ENCODE assay signal across 25 cellular contexts in the genomic region with DNA sequence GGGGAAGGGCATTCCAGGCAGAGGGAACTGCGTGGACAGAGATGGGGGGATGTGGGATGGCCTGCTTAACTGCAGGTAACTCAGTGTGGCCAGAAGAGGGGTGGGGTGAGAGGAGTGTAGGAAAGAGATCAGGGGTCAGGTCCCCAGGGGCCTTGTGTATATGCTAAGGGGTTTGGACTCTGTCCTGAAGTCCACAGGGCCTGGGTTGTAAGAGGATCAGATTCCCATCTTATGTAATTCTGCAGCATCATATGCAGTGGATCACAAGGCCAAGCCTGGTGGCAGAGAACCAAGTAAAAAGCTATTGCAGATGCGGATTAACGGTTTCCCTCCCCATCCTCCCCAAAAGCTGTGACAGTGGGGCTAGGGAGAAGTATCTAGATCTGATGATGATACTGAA.
"Had no signal": no experiment of that assay in that cellular context is flagged by ENCODE, and none has a peak within 500 bp of the region (broad histone marks: within the 10 kb centered on the region; RNA-seq: fewer than 3 reads in every experiment).

No MANE protein-coding gene starts in this region.

- H3K27ac Mint-ChIP-seq: activated naive CD8-positive, alpha-beta T cell; activated T-helper 17 cell treated with anti-CD3 and anti-CD28 coated beads, Interleukin-2, amount 50 U/mL, for 72 hours; neural progenitor cell had no signal

- H3K27me3 Mint-ChIP-seq: activated naive CD8-positive, alpha-beta T cell; activated T-helper 17 cell treated with anti-CD3 and anti-CD28 coated beads, Interleukin-2, amount 50 U/mL, for 72 hours; progenitor cell of endocrine pancreas had no signal

- ATAC-seq: activated T-helper 17 cell treated with anti-CD3 and anti-CD28 coated beads, Interleukin-2, amount 50 U/mL, for 72 hours; gastroesophageal sphincter; heart right ventricle; left colon had no signal

- H3K9me3 Mint-ChIP-seq: activated T-helper 17 cell treated with anti-CD3 and anti-CD28 coated beads, Interleukin-2, amount 50 U/mL, for 72 hours; neural progenitor cell had no signal

- H3K36me3 ChIP-seq: brain microvascular endothelial cell, neural progenitor cell, uterus had no signal

- H3K27ac ChIP-seq: adrenal gland, ascending aorta, brain microvascular endothelial cell, gastroesophageal sphincter, heart right ventricle, neural progenitor cell, suprapubic skin, tibial nerve, uterus had no signal

- H3K9me3 ChIP-seq: adrenal gland, ascending aorta, gastroesophageal sphincter, heart right ventricle, suprapubic skin, tibial nerve, uterus had no signal

- H3K4me1 Mint-ChIP-seq: activated T-helper 17 cell treated with anti-CD3 and anti-CD28 coated beads, Interleukin-2, amount 50 U/mL, for 72 hours; neural progenitor cell had no signal

- H3K27me3 ChIP-seq: adrenal gland, ascending aorta, brain microvascular endothelial cell, gastroesophageal sphincter, heart right ventricle, neural progenitor cell, suprapubic skin, tibial nerve, uterus had no signal

- H2AFZ ChIP-seq: neural progenitor cell had no signal

- H3K4me3 ChIP-seq: adrenal gland, ascending aorta, gastroesophageal sphincter, heart right ventricle, neural progenitor cell, suprapubic skin, tibial nerve, uterus had no signal

- H3K4me2 ChIP-seq: neural progenitor cell had no signal

- H3K36me3 Mint-ChIP-seq: activated naive CD8-positive, alpha-beta T cell had no signal

- H3K4me3 Mint-ChIP-seq: activated naive CD8-positive, alpha-beta T cell; activated T-helper 17 cell treated with anti-CD3 and anti-CD28 coated beads, Interleukin-2, amount 50 U/mL, for 72 hours; neural progenitor cell had no signal

- H3K4me1 ChIP-seq: adrenal gland, ascending aorta, gastroesophageal sphincter, heart right ventricle, neural progenitor cell, suprapubic skin, tibial nerve, uterus had no signal

- DNase-seq: activated naive CD4-positive, alpha-beta T cell; activated T-cell treated with anti-CD3 and anti-CD28 coated beads, Interleukin-2, amount 50 U/mL, for 1 hour; adrenal gland; brain microvascular endothelial cell; caudate nucleus; dermis blood vessel endothelial cell; effector CD8-positive, alpha-beta T cell; erythroblast; heart right ventricle; left colon; mesenchymal stem cell; retina; stimulated activated CD4-positive, alpha-beta T cell treated with anti-CD3 and anti-CD28 coated beads, Interleukin-2, amount 100 ng/mL, for 48 hours; stimulated activated CD8-positive, alpha-beta memory T cell treated with anti-CD3 and anti-CD28 coated beads, Interleukin-4, amount 100 ng/mL, for 48 hours; stimulated activated naive CD4-positive, alpha-beta T cell treated with Interleukin-2 at 50 U/mL for 16 hours; T-helper 9 cell; uterus had no signal

- H3K9ac ChIP-seq: neural progenitor cell had no signal
